In genomic region chr13:53694814-53695533, GRCh38 we compare ENCODE assay signal across 18 cellular contexts.
A peak's percentile ranks its signal among the peaks of the same experiment; 100 is the strongest.
DNase-seq lines count a peak whose midpoint lies in the region; ATAC-seq and TF ChIP-seq lines count a peak whose summit lies in the region.
"Had no signal": no experiment of that assay in that cellular context is flagged by ENCODE, and none has a peak within 500 bp of the region (broad histone marks: within the 10 kb centered on the region; RNA-seq: fewer than 3 reads in every experiment).

No MANE protein-coding gene starts in this region.

- no peak overlapping the region for H3K4ac ChIP-seq in mesenchymal stem cell (ENCODE audit: low read depth in 1 of 2, low read length in 2 of 2)

- H3K9me3 Mint-ChIP-seq in endodermal cell: peaks cover 3% of the 10 kb centered on the region

- H3K27me3 ChIP-seq in endodermal cell (ENCODE audit: control insufficient read depth, insufficient read depth, low read length, poor library complexity, severe bottlenecking) (no peaks in the 10 kb centered on the region), neuron (ENCODE audit: insufficient read depth, low read length) (no peaks in the 10 kb centered on the region), mesenchymal stem cell (ENCODE audit: control insufficient read depth in 1 of 2, insufficient read depth in 1 of 2, low read length in 2 of 2) (no peaks in the 10 kb centered on the region), upper lobe of left lung (no peaks in the 10 kb centered on the region)
- H3K27me3 ChIP-seq: BLaER1 had no signal

- H3K27ac Mint-ChIP-seq in endodermal cell: no peak overlapping the region
- H3K27ac Mint-ChIP-seq: IgD-negative memory B cell had no signal

- no peaks in the 10 kb centered on the region for H3K36me3 Mint-ChIP-seq in endodermal cell (ENCODE audit: low read depth)
- H3K36me3 Mint-ChIP-seq: CD8-positive, alpha-beta memory T cell; IgD-negative memory B cell had no signal

- no peaks in the 10 kb centered on the region for H3K4me1 Mint-ChIP-seq in endodermal cell
- H3K4me1 Mint-ChIP-seq: CD8-positive, alpha-beta memory T cell; IgD-negative memory B cell had no signal

- H3K9ac ChIP-seq in endodermal cell (ENCODE audit: extremely low read depth, low read length, poor library complexity, severe bottlenecking) (no peak overlapping the region), mesenchymal stem cell (ENCODE audit: low read length) (no peak overlapping the region)
- H3K9ac ChIP-seq: BLaER1, SK-N-SH had no signal

- no peak overlapping the region for H2BK12ac ChIP-seq in mesenchymal stem cell (ENCODE audit: low read length in 2 of 2)

- WGBS in endodermal cell (ENCODE audit: insufficient coverage in 1 of 2, insufficient read length in 1 of 2), 2 experiments: 78 to 80% methylated on average over 1 to 2 of the region's 2 CpGs
- WGBS in mesenchymal stem cell: 65% methylated on average over 2 of the region's 2 CpGs
- WGBS in upper lobe of left lung, 2 donors: 68 to 75% methylated on average over 2 of the region's 2 CpGs

- no peaks in the 10 kb centered on the region for H3K27me3 Mint-ChIP-seq in endodermal cell (ENCODE audit: insufficient read depth)
- H3K27me3 Mint-ChIP-seq: CD8-positive, alpha-beta memory T cell; IgD-negative memory B cell had no signal

- H4K91ac ChIP-seq in mesenchymal stem cell (ENCODE audit: low read length): no peak overlapping the region

- no peak for TF ChIP-seq POLR2A in upper lobe of left lung (IDR thresholded peaks at IDR 0.05)

- no peak overlapping the region for H2BK5ac ChIP-seq in mesenchymal stem cell (ENCODE audit: low read depth, low read length, poor library complexity, severe bottlenecking)

- H3K79me1 ChIP-seq in mesenchymal stem cell (replicated peaks; ENCODE audit: low read length, poor library complexity, severe bottlenecking): no peaks in the 10 kb centered on the region

- peak overlapping the region; percentile 64 for H3K27ac ChIP-seq in endodermal cell (ENCODE audit: low read depth, low read length)
- H3K27ac ChIP-seq in mesenchymal stem cell (ENCODE audit: low read length, poor library complexity, severe bottlenecking): no peak overlapping the region
- no peak overlapping the region for H3K27ac ChIP-seq in upper lobe of left lung
- H3K27ac ChIP-seq: BLaER1, PC-9 had no signal

- no peaks in the 10 kb centered on the region for H3K36me3 ChIP-seq in endodermal cell (ENCODE audit: control insufficient read depth, insufficient read depth, low read length)
- H3K36me3 ChIP-seq in neuron (ENCODE audit: insufficient read depth, low read length): no peaks in the 10 kb centered on the region
- H3K36me3 ChIP-seq in mesenchymal stem cell (ENCODE audit: control insufficient read depth in 1 of 2, insufficient read depth in 2 of 2, low read depth in 1 of 2, low read length in 2 of 2): no peaks in the 10 kb centered on the region
- no peaks in the 10 kb centered on the region for H3K36me3 ChIP-seq in upper lobe of left lung
- H3K36me3 ChIP-seq: BLaER1 had no signal

- no peak overlapping the region for H2AK5ac ChIP-seq in mesenchymal stem cell (ENCODE audit: low read length, severe bottlenecking)

- TF ChIP-seq EP300 in upper lobe of left lung (IDR thresholded peaks at IDR 0.05): no peak

- no peak overlapping the region for H2BK120ac ChIP-seq in mesenchymal stem cell (ENCODE audit: low read depth, low read length)

- H2AFZ ChIP-seq in neuron (ENCODE audit: low read depth, low read length) (peak overlapping the region; percentile 92), mesenchymal stem cell (ENCODE audit: low read depth, low read length) (no peak overlapping the region)
- H2AFZ ChIP-seq: PC-9 had no signal

- H3K4me2 ChIP-seq in mesenchymal stem cell (ENCODE audit: low read length, poor library complexity, severe bottlenecking): no peak overlapping the region
- H3K4me2 ChIP-seq: BLaER1, PC-9, SK-N-SH had no signal

- no peak overlapping the region for H3K4me3 ChIP-seq in endodermal cell (ENCODE audit: low read length)
- H3K4me3 ChIP-seq in neuron (ENCODE audit: low read length): no peak overlapping the region
- no peak overlapping the region for H3K4me3 ChIP-seq in mesenchymal stem cell (ENCODE audit: insufficient read depth in 1 of 2, low read depth in 1 of 2, low read length in 2 of 2)
- no peak overlapping the region for H3K4me3 ChIP-seq in upper lobe of left lung
- H3K4me3 ChIP-seq: BLaER1, GM12878, PC-9 had no signal

- no peak overlapping the region for H2BK15ac ChIP-seq in mesenchymal stem cell (ENCODE audit: low read depth, poor library complexity, severe bottlenecking)

- H3K18ac ChIP-seq in mesenchymal stem cell (ENCODE audit: low read depth in 1 of 2, low read length in 2 of 2): no peak overlapping the region

- H3K14ac ChIP-seq in mesenchymal stem cell (ENCODE audit: low read length in 2 of 2): no peak overlapping the region

- H4K8ac ChIP-seq in mesenchymal stem cell (ENCODE audit: low read length): no peak overlapping the region

- H3K23ac ChIP-seq in mesenchymal stem cell (ENCODE audit: low read length in 2 of 2): no peak overlapping the region

- H3K9me3 ChIP-seq in endodermal cell (ENCODE audit: control insufficient read depth, low read length) (no peaks in the 10 kb centered on the region), neuron (ENCODE audit: low read length) (peaks cover 6% of the 10 kb centered on the region), mesenchymal stem cell (ENCODE audit: control insufficient read depth, low read length) (peaks cover 16% of the 10 kb centered on the region), upper lobe of left lung (peaks cover 0 to 10% (median 3%) of the 10 kb centered on the region in 4 donors)
- H3K9me3 ChIP-seq: SK-N-SH had no signal

- H3K4me3 Mint-ChIP-seq in endodermal cell: no peak overlapping the region
- H3K4me3 Mint-ChIP-seq: CD8-positive, alpha-beta memory T cell; IgD-negative memory B cell had no signal

- no peak for ATAC-seq in upper lobe of left lung (ENCODE audit: low FRiP score in 2 of 2)
- ATAC-seq: GM12878 had no signal

- TF ChIP-seq CTCF in endodermal cell (conservative IDR thresholded peaks at IDR 0.05) (peak; percentile 51), upper lobe of left lung (IDR thresholded peaks at IDR 0.05) (no peak)

- H3K4me1 ChIP-seq in endodermal cell (ENCODE audit: control insufficient read depth, insufficient read depth, low read length) (no peaks in the 10 kb centered on the region), neuron (ENCODE audit: insufficient read depth, low read length) (peaks cover 22% of the 10 kb centered on the region), mesenchymal stem cell (ENCODE audit: control insufficient read depth, insufficient read depth, low read depth, low read length) (no peaks in the 10 kb centered on the region), upper lobe of left lung (no peaks in the 10 kb centered on the region)
- H3K4me1 ChIP-seq: BLaER1 had no signal

- DNase-seq in D341Med (ENCODE audit: low spot score) (peak; percentile 50), NCI-H82 (lab: John Stamatoyannopoulos, UW) (peak; percentile 90), endodermal cell (peak; percentile 52), mesenchymal stem cell (no peak), upper lobe of left lung (no peak), mesenteric fat pad (ENCODE audit: low spot score) (no peak)
- DNase-seq in stimulated activated CD4-positive, alpha-beta T cell treated with anti-CD3 and anti-CD28 coated beads, Interleukin-1b, Interleukin-23, amount 100 ng/mL, for 48 hours: no peak
- DNase-seq: 8988T; CD8-positive, alpha-beta memory T cell; NCI-H1436 treated with DMSO at 0.1 percent for 48 hours; NCI-H2081; NCI-H69; PC-9; SK-N-SH had no signal

Comparison
In these comparisons a context has a peak if more than half of its experiments do, and no peak if none do; other contexts are left out.
1. DNase-seq: peak in D341Med (single experiment), NCI-H82 (single experiment) and endodermal cell (single experiment); none in stimulated activated CD4-positive, alpha-beta T cell treated with anti-CD3 and anti-CD28 coated beads, Interleukin-1b, Interleukin-23, amount 100 ng/mL, for 48 hours (single experiment), mesenchymal stem cell (single experiment), upper lobe of left lung (0 of 2) and mesenteric fat pad (single experiment).